1 cellular context compared by ENCODE assay signal in genomic region chr15:63501256-63502089, GRCh38.
TF ChIP-seq lines count a peak whose summit lies in the region.

No MANE protein-coding gene starts in this region.

TF ChIP-seq in GM12878, 131 proteins besides CTCF, POLR2A, EP300 and RAD21 (continued from another document and continues in another):
- TF ChIP-seq NKRF (conservative IDR thresholded peaks at IDR 0.05) = no peak; the same call in 1 of the 2 replicates
- TF ChIP-seq SUZ12 (IDR thresholded peaks at IDR 0.05; ENCODE audit: unreplicated experiment) = no peak
- TF ChIP-seq, protein P1, sequence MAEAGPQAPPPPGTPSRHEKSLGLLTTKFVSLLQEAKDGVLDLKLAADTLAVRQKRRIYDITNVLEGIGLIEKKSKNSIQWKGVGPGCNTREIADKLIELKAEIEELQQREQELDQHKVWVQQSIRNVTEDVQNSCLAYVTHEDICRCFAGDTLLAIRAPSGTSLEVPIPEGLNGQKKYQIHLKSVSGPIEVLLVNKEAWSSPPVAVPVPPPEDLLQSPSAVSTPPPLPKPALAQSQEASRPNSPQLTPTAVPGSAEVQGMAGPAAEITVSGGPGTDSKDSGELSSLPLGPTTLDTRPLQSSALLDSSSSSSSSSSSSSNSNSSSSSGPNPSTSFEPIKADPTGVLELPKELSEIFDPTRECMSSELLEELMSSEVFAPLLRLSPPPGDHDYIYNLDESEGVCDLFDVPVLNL (IDR thresholded peaks at IDR 0.05; ENCODE audit: low read depth, low read length) = no peak
- TF ChIP-seq KLF5 (IDR thresholded peaks at IDR 0.05; ENCODE audit: partially characterized antibody) = no peak
- TF ChIP-seq RELB (IDR thresholded peaks at IDR 0.05; ENCODE audit: low read depth) = peak; percentile 89
- no peak for TF ChIP-seq TCF12 (IDR thresholded peaks at IDR 0.05; ENCODE audit: low read depth, low read length)
- TF ChIP-seq ZNF622 (IDR thresholded peaks at IDR 0.05) = no peak
- TF ChIP-seq CBX3 (IDR thresholded peaks at IDR 0.05; ENCODE audit: borderline replicate concordance, low read depth) = no peak
- 0 out of 2 replicates have a peak, but pooled peaks have one; percentile 15 for TF ChIP-seq BCL11A (IDR thresholded peaks at IDR 0.05; ENCODE audit: low read depth, low read length)
- no peak for TF ChIP-seq PAX8 (IDR thresholded peaks at IDR 0.05)
- no peak for TF ChIP-seq ZNF217 (IDR thresholded peaks at IDR 0.05)
- TF ChIP-seq PAX5 (IDR thresholded peaks at IDR 0.05; ENCODE audit: borderline replicate concordance, low read depth, low read length) = 0 out of 2 replicates have a peak, but pooled peaks have one; percentile 39
- no peak for TF ChIP-seq NR2C1 (IDR thresholded peaks at IDR 0.05)
- TF ChIP-seq TAF1 (IDR thresholded peaks at IDR 0.05; ENCODE audit: borderline replicate concordance, low read depth, low read length) = 0 out of 2 replicates have a peak, but pooled peaks have one; percentile 28
- TF ChIP-seq NFYA (IDR thresholded peaks at IDR 0.05; ENCODE audit: borderline replicate concordance, low read depth, low read length) = no peak
- TF ChIP-seq ZNF592 (IDR thresholded peaks at IDR 0.05) = 0 out of 2 replicates have a peak, but pooled peaks have one; percentile 31
- TF ChIP-seq BACH1 (IDR thresholded peaks at IDR 0.05; ENCODE audit: borderline replicate concordance) = no peak
- TF ChIP-seq, protein P2, sequence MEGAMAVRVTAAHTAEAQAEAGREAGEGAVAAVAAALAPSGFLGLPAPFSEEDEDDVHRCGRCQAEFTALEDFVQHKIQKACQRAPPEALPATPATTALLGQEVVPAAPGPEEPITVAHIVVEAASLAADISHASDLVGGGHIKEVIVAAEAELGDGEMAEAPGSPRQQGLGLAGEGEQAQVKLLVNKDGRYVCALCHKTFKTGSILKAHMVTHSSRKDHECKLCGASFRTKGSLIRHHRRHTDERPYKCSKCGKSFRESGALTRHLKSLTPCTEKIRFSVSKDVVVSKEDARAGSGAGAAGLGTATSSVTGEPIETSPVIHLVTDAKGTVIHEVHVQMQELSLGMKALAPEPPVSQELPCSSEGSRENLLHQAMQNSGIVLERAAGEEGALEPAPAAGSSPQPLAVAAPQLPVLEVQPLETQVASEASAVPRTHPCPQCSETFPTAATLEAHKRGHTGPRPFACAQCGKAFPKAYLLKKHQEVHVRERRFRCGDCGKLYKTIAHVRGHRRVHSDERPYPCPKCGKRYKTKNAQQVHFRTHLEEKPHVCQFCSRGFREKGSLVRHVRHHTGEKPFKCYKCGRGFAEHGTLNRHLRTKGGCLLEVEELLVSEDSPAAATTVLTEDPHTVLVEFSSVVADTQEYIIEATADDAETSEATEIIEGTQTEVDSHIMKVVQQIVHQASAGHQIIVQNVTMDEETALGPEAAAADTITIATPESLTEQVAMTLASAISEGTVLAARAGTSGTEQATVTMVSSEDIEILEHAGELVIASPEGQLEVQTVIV (IDR thresholded peaks at IDR 0.05; ENCODE audit: borderline replicate concordance, partially characterized antibody) = no peak
- 0 out of 2 replicates have a peak, but pooled peaks have one; percentile 16 for TF ChIP-seq ZBED1 (IDR thresholded peaks at IDR 0.05; ENCODE audit: borderline replicate concordance)
- TF ChIP-seq LARP7 (IDR thresholded peaks at IDR 0.05) = no peak
- no peak for TF ChIP-seq SREBF1 (IDR thresholded peaks at IDR 0.05; ENCODE audit: low read length)
- no peak for TF ChIP-seq MYB (IDR thresholded peaks at IDR 0.05; ENCODE audit: borderline replicate concordance, low read depth, low read length)
- no peak for TF ChIP-seq HDAC6 (IDR thresholded peaks at IDR 0.05; ENCODE audit: unreplicated experiment)
- TF ChIP-seq RAD51 (IDR thresholded peaks at IDR 0.05) = no peak
- no peak for TF ChIP-seq ZSCAN29 (IDR thresholded peaks at IDR 0.05)
- no peak for TF ChIP-seq CHD4 (IDR thresholded peaks at IDR 0.05)
- no peak for TF ChIP-seq KAT2A (conservative IDR thresholded peaks at IDR 0.05; ENCODE audit: control insufficient read depth, low read depth, low read length)
- TF ChIP-seq, protein P3, sequence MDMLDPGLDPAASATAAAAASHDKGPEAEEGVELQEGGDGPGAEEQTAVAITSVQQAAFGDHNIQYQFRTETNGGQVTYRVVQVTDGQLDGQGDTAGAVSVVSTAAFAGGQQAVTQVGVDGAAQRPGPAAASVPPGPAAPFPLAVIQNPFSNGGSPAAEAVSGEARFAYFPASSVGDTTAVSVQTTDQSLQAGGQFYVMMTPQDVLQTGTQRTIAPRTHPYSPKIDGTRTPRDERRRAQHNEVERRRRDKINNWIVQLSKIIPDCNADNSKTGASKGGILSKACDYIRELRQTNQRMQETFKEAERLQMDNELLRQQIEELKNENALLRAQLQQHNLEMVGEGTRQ (IDR thresholded peaks at IDR 0.05; ENCODE audit: borderline replicate concordance, low read depth, low read length) = no peak
- TF ChIP-seq ZNF274 (IDR thresholded peaks at IDR 0.05; ENCODE audit: insufficient read depth, insufficient read length) = no peak
- 0 out of 2 replicates have a peak, but pooled peaks have one; percentile 18 for TF ChIP-seq CREM (IDR thresholded peaks at IDR 0.05; ENCODE audit: low read depth)
- no peak for TF ChIP-seq SIX5 (IDR thresholded peaks at IDR 0.05; ENCODE audit: low read depth, low read length, severe bottlenecking)
- TF ChIP-seq, protein P4, sequence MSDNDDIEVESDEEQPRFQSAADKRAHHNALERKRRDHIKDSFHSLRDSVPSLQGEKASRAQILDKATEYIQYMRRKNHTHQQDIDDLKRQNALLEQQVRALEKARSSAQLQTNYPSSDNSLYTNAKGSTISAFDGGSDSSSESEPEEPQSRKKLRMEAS (IDR thresholded peaks at IDR 0.05; ENCODE audit: low read depth, low read length) = no peak
- TF ChIP-seq RBBP5 (conservative IDR thresholded peaks at IDR 0.05) = no peak
- TF ChIP-seq RELA (IDR thresholded peaks at IDR 0.05; ENCODE audit: borderline replicate concordance, partially characterized antibody) = peak; percentile 78
- no peak for TF ChIP-seq ATF7 (IDR thresholded peaks at IDR 0.05; ENCODE audit: low read depth)
- TF ChIP-seq RCOR1 (conservative IDR thresholded peaks at IDR 0.05; ENCODE audit: low read depth, low read length) = no peak
- no peak; the same call in 1 of the 2 replicates for TF ChIP-seq NBN (IDR thresholded peaks at IDR 0.05)
- no peak for TF ChIP-seq HCFC1 (IDR thresholded peaks at IDR 0.05; ENCODE audit: low read length)
- no peak for TF ChIP-seq PBX3 (IDR thresholded peaks at IDR 0.05; ENCODE audit: insufficient replicate concordance, low read depth, low read length)
- no peak for TF ChIP-seq NFXL1 (IDR thresholded peaks at IDR 0.05; ENCODE audit: borderline replicate concordance)
- TF ChIP-seq, protein P5, sequence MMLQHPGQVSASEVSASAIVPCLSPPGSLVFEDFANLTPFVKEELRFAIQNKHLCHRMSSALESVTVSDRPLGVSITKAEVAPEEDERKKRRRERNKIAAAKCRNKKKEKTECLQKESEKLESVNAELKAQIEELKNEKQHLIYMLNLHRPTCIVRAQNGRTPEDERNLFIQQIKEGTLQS (IDR thresholded peaks at IDR 0.05; ENCODE audit: borderline replicate concordance, extremely low read depth, low read depth, low read length) = no peak
- no peak for TF ChIP-seq NFIC (IDR thresholded peaks at IDR 0.05; ENCODE audit: low read depth, low read length)
- no peak for TF ChIP-seq WRNIP1 (IDR thresholded peaks at IDR 0.05; ENCODE audit: borderline replicate concordance, low read depth, low read length)
- no peak for TF ChIP-seq TARDBP (IDR thresholded peaks at IDR 0.05; ENCODE audit: borderline replicate concordance)
- TF ChIP-seq FOS (IDR thresholded peaks at IDR 0.05; ENCODE audit: borderline replicate concordance, extremely low read depth, insufficient read length) = no peak
- TF ChIP-seq CHD2 (IDR thresholded peaks at IDR 0.05; ENCODE audit: borderline replicate concordance, low read depth, low read length) = no peak
- peak; percentile 95 for TF ChIP-seq IKZF1 (conservative IDR thresholded peaks at IDR 0.05)
- no peak for TF ChIP-seq E2F8 (IDR thresholded peaks at IDR 0.05; ENCODE audit: low read depth, partially characterized antibody)
- TF ChIP-seq, protein P6, sequence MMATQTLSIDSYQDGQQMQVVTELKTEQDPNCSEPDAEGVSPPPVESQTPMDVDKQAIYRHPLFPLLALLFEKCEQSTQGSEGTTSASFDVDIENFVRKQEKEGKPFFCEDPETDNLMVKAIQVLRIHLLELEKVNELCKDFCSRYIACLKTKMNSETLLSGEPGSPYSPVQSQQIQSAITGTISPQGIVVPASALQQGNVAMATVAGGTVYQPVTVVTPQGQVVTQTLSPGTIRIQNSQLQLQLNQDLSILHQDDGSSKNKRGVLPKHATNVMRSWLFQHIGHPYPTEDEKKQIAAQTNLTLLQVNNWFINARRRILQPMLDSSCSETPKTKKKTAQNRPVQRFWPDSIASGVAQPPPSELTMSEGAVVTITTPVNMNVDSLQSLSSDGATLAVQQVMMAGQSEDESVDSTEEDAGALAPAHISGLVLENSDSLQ (IDR thresholded peaks at IDR 0.05) = no peak
